In the genomic region with DNA sequence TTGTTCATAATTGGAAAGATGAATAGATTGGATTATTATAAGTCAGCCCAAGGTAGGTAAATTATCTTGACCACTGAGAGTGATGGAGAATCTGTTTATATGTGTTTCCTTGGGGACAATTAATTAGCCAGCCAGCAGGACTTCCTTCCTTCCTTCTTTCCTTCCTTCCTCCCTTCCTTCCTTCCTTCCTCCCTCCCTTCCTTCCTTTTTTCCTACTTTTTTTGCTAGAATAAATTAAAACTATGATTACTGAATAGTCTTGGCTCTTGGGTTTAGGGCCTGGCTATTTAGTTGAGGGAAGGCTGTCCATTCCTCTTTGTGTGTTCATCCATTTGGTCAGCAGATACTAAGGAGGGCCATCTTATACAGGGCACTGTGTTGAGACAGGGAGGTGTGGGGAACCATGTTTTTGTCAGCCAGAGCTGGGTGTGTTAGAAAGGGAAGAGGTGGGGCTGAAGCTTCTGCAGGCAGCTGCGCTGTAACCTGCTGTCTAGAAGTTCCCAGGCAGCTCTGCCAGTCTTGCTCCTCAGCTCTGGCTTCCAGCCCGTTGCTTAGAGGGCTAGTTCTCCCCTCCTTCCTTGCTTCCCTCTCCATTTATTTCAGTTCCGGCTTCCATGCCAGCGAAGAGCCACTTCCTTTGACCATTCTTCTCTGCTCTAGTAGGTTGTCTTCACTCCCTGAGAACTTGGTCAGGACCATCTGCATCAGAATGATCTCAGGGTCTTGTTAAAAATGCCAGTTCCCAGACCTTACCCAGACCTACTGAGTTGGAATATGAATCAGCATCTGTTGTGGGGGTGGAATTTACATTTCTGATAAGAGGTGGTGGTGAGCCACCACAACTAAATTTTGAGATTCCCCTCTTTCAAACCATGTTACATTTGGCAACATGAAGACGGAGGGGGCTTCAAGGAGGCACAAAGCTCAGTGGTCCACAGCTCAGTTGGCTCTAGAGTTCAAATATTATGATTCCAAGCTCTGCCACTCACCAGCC, we compare ENCODE assay signal across 19 cellular contexts.
A peak's percentile ranks its signal among the peaks of the same experiment; 100 is the strongest.
DNase-seq lines count a peak whose midpoint lies in the region; ATAC-seq, FAIRE-seq and TF ChIP-seq lines count a peak whose summit lies in the region.
"Had no signal": no experiment of that assay in that cellular context is flagged by ENCODE, and none has a peak within 500 bp of the region (broad histone marks: within the 10 kb centered on the region; RNA-seq: fewer than 3 reads in every experiment).

No MANE protein-coding gene starts in this region.

- no peak for TF ChIP-seq CTCF in A673 (conservative IDR thresholded peaks at IDR 0.05; ENCODE audit: low read depth, low read length)
- TF ChIP-seq CTCF in keratinocyte (optimal IDR thresholded peaks at IDR 0.05 in 1 of 3, IDR thresholded peaks at IDR 0.05 in 1 of 3, conservative IDR thresholded peaks at IDR 0.05 in 1 of 3; ENCODE audit: extremely low read depth in 1 of 3, insufficient read depth in 2 of 3, low read length in 3 of 3): no peak

- CTCF ChIA-PET in A673 (lab: Charles Lee): interaction anchor here (0.6 to 1.1 kb wide), 3 partner anchors 13 to 292 kb away, joined by 3 to 4 read pairs (median 3); no protein-coding TSS in a partner anchor

- H3K36me3 Mint-ChIP-seq in activated T-helper 17 cell treated with anti-CD3 and anti-CD28 coated beads, Interleukin-2, amount 50 U/mL, for 72 hours (ENCODE audit: low read depth): no peaks in the 10 kb centered on the region
- H3K36me3 Mint-ChIP-seq: activated naive CD4-positive, alpha-beta T cell treated with anti-CD3 and anti-CD28 coated beads, Interleukin-2, amount 10 ng/mL, durations not matched to agents 7 days and 5 days had no signal

- H3K36me3 ChIP-seq in A673 (ENCODE audit: insufficient read depth, low read length, poor library complexity, severe bottlenecking) (no peaks in the 10 kb centered on the region), keratinocyte (ENCODE audit: control insufficient read depth in 2 of 2, extremely low read depth in 1 of 2, insufficient read depth in 2 of 2, low read length in 2 of 2) (no peaks in the 10 kb centered on the region)
- H3K36me3 ChIP-seq: HAP-1, SJSA1 had no signal

- no peaks in the 10 kb centered on the region for H3K9me3 ChIP-seq in A673 (ENCODE audit: low read depth, low read length, poor library complexity, severe bottlenecking)
- no peaks in the 10 kb centered on the region for H3K9me3 ChIP-seq in keratinocyte (ENCODE audit: control insufficient read depth, low read depth, low read length)
- H3K9me3 ChIP-seq: HAP-1, SJSA1 had no signal

- H3K4me1 ChIP-seq in A673 (ENCODE audit: insufficient read depth, low read length, poor library complexity, severe bottlenecking) (peaks cover 44% of the 10 kb centered on the region), keratinocyte (ENCODE audit: control insufficient read depth, extremely low read depth, insufficient read depth, low read length) (peaks cover 7% of the 10 kb centered on the region)
- H3K4me1 ChIP-seq: foreskin keratinocyte, HAP-1, SJSA1 had no signal

- H3K79me2 ChIP-seq in keratinocyte (ENCODE audit: control insufficient read depth, insufficient read depth, low read length): no peaks in the 10 kb centered on the region

- H3K27ac ChIP-seq in A673 (ENCODE audit: low read depth, low read length, poor library complexity, severe bottlenecking) (peak overlapping the region; percentile 84), keratinocyte (ENCODE audit: control insufficient read depth, insufficient read depth, low read length) (no peak overlapping the region)
- H3K27ac ChIP-seq: foreskin keratinocyte, SJSA1 had no signal

- H3K27me3 ChIP-seq in A673 (replicated peaks; ENCODE audit: insufficient read depth, low read depth, low read length, poor library complexity): no peaks in the 10 kb centered on the region
- H3K27me3 ChIP-seq in keratinocyte (ENCODE audit: control insufficient read depth, extremely low read depth, insufficient read depth, low read length): peaks cover 5% of the 10 kb centered on the region
- H3K27me3 ChIP-seq: SJSA1 had no signal

- H3K9me1 ChIP-seq in keratinocyte (ENCODE audit: control insufficient read depth, extremely low read depth, insufficient read depth, low read length): no peaks in the 10 kb centered on the region

- TSS peak; percentile 90 for BruUV-seq in A673 (replicated peaks; lab: Mats Ljungman, UMichigan)

- no peak overlapping the region for H3K4me2 ChIP-seq in keratinocyte (ENCODE audit: control insufficient read depth, extremely low read depth, insufficient read depth, low read depth, low read length)

- H3K4me1 Mint-ChIP-seq in activated T-helper 17 cell treated with anti-CD3 and anti-CD28 coated beads, Interleukin-2, amount 50 U/mL, for 72 hours: no peaks in the 10 kb centered on the region

- dilution Hi-C loops in keratinocyte (cut with MboI; ENCODE audit: extremely low pct_ligation_motif_present, low sequenced_read_pairs): no loop called here

- no peak overlapping the region for H3K4me3 Mint-ChIP-seq in activated T-helper 17 cell treated with anti-CD3 and anti-CD28 coated beads, Interleukin-2, amount 50 U/mL, for 72 hours
- H3K4me3 Mint-ChIP-seq: activated naive CD4-positive, alpha-beta T cell treated with anti-CD3 and anti-CD28 coated beads, Interleukin-2, amount 10 ng/mL, durations not matched to agents 7 days and 5 days; effector memory CD8-positive, alpha-beta T cell had no signal

- H3K4me3 ChIP-seq in A673 (ENCODE audit: low read depth, low read length, poor library complexity, severe bottlenecking) (no peak overlapping the region), keratinocyte (ENCODE audit: control insufficient read depth in 2 of 3, extremely low read depth in 1 of 3, insufficient read depth in 2 of 3, low read depth in 1 of 3, low read length in 3 of 3) (no peak overlapping the region)
- H3K4me3 ChIP-seq: HAP-1, SJSA1 had no signal

- no peaks in the 10 kb centered on the region for H3K9me3 Mint-ChIP-seq in activated T-helper 17 cell treated with anti-CD3 and anti-CD28 coated beads, Interleukin-2, amount 50 U/mL, for 72 hours
- H3K9me3 Mint-ChIP-seq: activated naive CD4-positive, alpha-beta T cell treated with anti-CD3 and anti-CD28 coated beads, Interleukin-2, amount 10 ng/mL, durations not matched to agents 7 days and 5 days; effector memory CD8-positive, alpha-beta T cell had no signal

- intact Hi-C loops in A673 (cut with micrococcal nuclease; ENCODE audit: unreplicated experiment): no loop called here

- no peak overlapping the region for H3K9ac ChIP-seq in keratinocyte (ENCODE audit: control insufficient read depth, extremely low read depth, insufficient read depth, low read length)

- peak; percentile 63 for ATAC-seq in activated T-helper 17 cell treated with anti-CD3 and anti-CD28 coated beads, Interleukin-2, amount 50 U/mL, for 72 hours (replicated peaks)
- ATAC-seq: effector memory CD8-positive, alpha-beta T cell; foreskin keratinocyte had no signal

- peak; percentile 85 for DNase-seq in A673 (ENCODE audit: low spot score)
- DNase-seq in GM12891 (ENCODE audit: insufficient read length, low spot score): no peak
- no peak for DNase-seq in keratinocyte (ENCODE audit: low read depth, low spot score)
- DNase-seq in HuH-7 (ENCODE audit: low spot score): no peak
- no peak for DNase-seq in kidney tubule cell (ENCODE audit: low spot score)
- no peak for DNase-seq in T-helper 1 cell
- DNase-seq in NCI-H526 (lab: John Stamatoyannopoulos, UW): no peak
- DNase-seq: activated naive CD4-positive, alpha-beta T cell treated with anti-CD3 and anti-CD28 coated beads, Interleukin-2, amount 10 ng/mL, durations not matched to agents 7 days and 5 days; AML-193; DMS153; effector memory CD8-positive, alpha-beta T cell; foreskin keratinocyte; midbrain; NCI-H1105 treated with DMSO at 0.1 percent for 48 hours; NCI-H2171 treated with DMSO at 0.1 percent for 48 hours; stimulated activated CD4-positive, alpha-beta T cell treated with anti-CD3 and anti-CD28 coated beads, Interleukin-4, amount 100 ng/mL, for 4 hours had no signal

- no peak for TF ChIP-seq POLR2A in GM12891 (IDR thresholded peaks at IDR 0.05; ENCODE audit: low read depth, low read length)

- H4K20me1 ChIP-seq in keratinocyte (ENCODE audit: control insufficient read depth, extremely low read depth, insufficient read depth, low read length): no peaks in the 10 kb centered on the region

- peaks cover 34% of the 10 kb centered on the region for H3K27me3 Mint-ChIP-seq in activated T-helper 17 cell treated with anti-CD3 and anti-CD28 coated beads, Interleukin-2, amount 50 U/mL, for 72 hours

- peak overlapping the region; percentile 65 for H2AFZ ChIP-seq in keratinocyte (ENCODE audit: control insufficient read depth, low read length)

- POLR2A ChIA-PET in A673 (lab: Charles Lee; ENCODE audit: low non-redundant PET): interaction anchor here (0.6 kb wide), 1 partner anchor 261 kb away, joined by 3 read pairs; no protein-coding TSS in a partner anchor

- H3K27ac Mint-ChIP-seq in activated T-helper 17 cell treated with anti-CD3 and anti-CD28 coated beads, Interleukin-2, amount 50 U/mL, for 72 hours: no peak overlapping the region
- H3K27ac Mint-ChIP-seq: activated naive CD4-positive, alpha-beta T cell treated with anti-CD3 and anti-CD28 coated beads, Interleukin-2, amount 10 ng/mL, durations not matched to agents 7 days and 5 days; effector memory CD8-positive, alpha-beta T cell had no signal

- FAIRE-seq in GM12891 (lab: Jason Lieb, UNC) (peak; percentile 67), keratinocyte (lab: Jason Lieb, UNC) (peak; percentile 20)

TF ChIP-seq in GM12891, 5 proteins besides CTCF, POLR2A, EP300 and RAD21:
- no peak for TF ChIP-seq TAF1 (IDR thresholded peaks at IDR 0.05; ENCODE audit: low read depth, low read length)
- 0 out of 2 replicates have a peak, but pooled peaks have one; percentile 0 for TF ChIP-seq SPI1 (IDR thresholded peaks at IDR 0.05; ENCODE audit: low read depth, low read length)
- peak; percentile 70; the same call in 1 of the 2 replicates for TF ChIP-seq POU2F2 (IDR thresholded peaks at IDR 0.05; ENCODE audit: low read depth, low read length)
- no peak for TF ChIP-seq POLR2AphosphoS5 (IDR thresholded peaks at IDR 0.05; ENCODE audit: low read depth, low read length)
- TF ChIP-seq PAX5 (IDR thresholded peaks at IDR 0.05; ENCODE audit: insufficient read depth, low read length, severe bottlenecking): no peak
